8 cellular contexts compared by ENCODE assay signal in the genomic region with DNA sequence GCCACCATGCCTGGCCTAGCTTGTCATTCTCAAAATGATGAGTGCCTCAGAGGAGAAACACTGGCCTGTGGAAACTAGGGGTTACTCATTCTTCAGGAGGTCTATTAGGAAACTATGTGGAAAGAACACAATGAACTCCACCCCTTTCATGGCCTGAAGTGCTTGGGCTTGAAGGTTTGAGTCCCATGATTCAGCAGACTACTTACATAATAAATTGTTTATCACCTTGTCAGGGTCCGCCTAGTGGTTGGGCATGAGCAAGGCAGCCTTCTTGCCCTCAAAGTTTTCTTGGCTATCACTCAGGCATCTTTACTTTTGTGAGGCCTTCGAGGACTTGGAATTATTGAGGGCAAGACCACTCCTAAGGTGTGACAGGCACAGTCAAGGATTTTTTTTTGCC.
DNase-seq lines count a peak whose midpoint lies in the region; ATAC-seq, FAIRE-seq and TF ChIP-seq lines count a peak whose summit lies in the region.

No MANE protein-coding gene starts in this region.

- no peak overlapping the region for H3K4me3 Mint-ChIP-seq in stimulated activated effector memory CD8-positive, alpha-beta T cell treated with anti-CD3 and anti-CD28 coated beads, Interleukin-12 subunit alpha, Interleukin-12 subunit beta, amount 100 ng/mL, for 72 hours

- intact Hi-C loops in IMR-90 (cut with micrococcal nuclease) = no loop called here
- intact Hi-C loops in uterus (cut with DNase I; ENCODE audit: low total_unique reads) = no loop called here
- intact Hi-C loops in colonic mucosa (cut with DNase I) = no loop called here

- dilution Hi-C loops in IMR-90 (cut with HindIII; ENCODE audit: low sequenced_read_pairs, unreplicated experiment) = no loop called here

- H2BK5ac ChIP-seq in IMR-90 (ENCODE audit: low read depth, low read length, poor library complexity, severe bottlenecking) = no peak overlapping the region
- H2BK5ac ChIP-seq in H1 (ENCODE audit: low read depth, low read length) = no peak overlapping the region

- FAIRE-seq in H1 (lab: Jason Lieb, UNC) = peak; percentile 89

- ATAC-seq in GM21367 (IDR thresholded peaks at IDR 0.05; ENCODE audit: unreplicated experiment) (peak; percentile 79), IMR-90 (ENCODE audit: low read depth) (no peak)
- no peak for ATAC-seq in stimulated activated effector memory CD8-positive, alpha-beta T cell treated with anti-CD3 and anti-CD28 coated beads, Interleukin-12 subunit alpha, Interleukin-12 subunit beta, amount 100 ng/mL, for 72 hours

- no peaks in the 10 kb centered on the region for H3K27me3 ChIP-seq in IMR-90 (ENCODE audit: control insufficient read depth, insufficient read depth, low read length)
- H3K27me3 ChIP-seq in H1 (replicated peaks in 1 of 4; ENCODE audit: control insufficient read depth in 3 of 4, extremely low read depth in 1 of 4, insufficient read depth in 3 of 4, low read length in 3 of 4) = peaks cover 0 to 1% (median 0%) of the 10 kb centered on the region in 4 experiments; a peak in 1 of 7 replicates
- no peaks in the 10 kb centered on the region for H3K27me3 ChIP-seq in uterus
- H3K27me3 ChIP-seq in colonic mucosa = no peaks in the 10 kb centered on the region

- no peaks in the 10 kb centered on the region for H4K20me1 ChIP-seq in IMR-90 (ENCODE audit: insufficient read depth, low read length)
- no peaks in the 10 kb centered on the region for H4K20me1 ChIP-seq in H1 (replicated peaks in 1 of 2; ENCODE audit: control insufficient read depth in 1 of 2, insufficient read depth in 2 of 2, low read length in 2 of 2)

- no peaks in the 10 kb centered on the region for H3K36me3 Mint-ChIP-seq in stimulated activated effector memory CD8-positive, alpha-beta T cell treated with anti-CD3 and anti-CD28 coated beads, Interleukin-12 subunit alpha, Interleukin-12 subunit beta, amount 100 ng/mL, for 72 hours

- no peaks in the 10 kb centered on the region for H3K23me2 ChIP-seq in H1 (ENCODE audit: low read depth, low read length)

- H3K9ac ChIP-seq in IMR-90 (ENCODE audit: low read depth, low read length) = no peak overlapping the region
- H3K9ac ChIP-seq in H1 (replicated peaks in 1 of 4; ENCODE audit: extremely low read depth in 1 of 4, low read depth in 3 of 4, low read length in 3 of 4) = no peak overlapping the region
- H3K9ac ChIP-seq in colonic mucosa (ENCODE audit: low read depth in 2 of 2, low read length in 2 of 2) = no peak overlapping the region

- H3K4me1 ChIP-seq in IMR-90 (ENCODE audit: control insufficient read depth, insufficient read depth, low read length) (no peaks in the 10 kb centered on the region), H1 (replicated peaks in 1 of 4; ENCODE audit: control insufficient read depth in 3 of 4, insufficient read depth in 4 of 4, low read length in 3 of 4) (no peaks in the 10 kb centered on the region), uterus (no peaks in the 10 kb centered on the region), colonic mucosa (no peaks in the 10 kb centered on the region)

- H2BK120ac ChIP-seq in IMR-90 (ENCODE audit: low read depth, low read length) (no peak overlapping the region), H1 (replicated peaks; ENCODE audit: low read depth, low read length) (no peak overlapping the region)

- no peak overlapping the region for H3K4me2 ChIP-seq in IMR-90 (ENCODE audit: low read depth, low read length)
- no peak overlapping the region for H3K4me2 ChIP-seq in H1 (ENCODE audit: insufficient read depth in 1 of 2, low read depth in 2 of 2, low read length in 2 of 2)

- TF ChIP-seq EP300 in H1 (IDR thresholded peaks at IDR 0.05; ENCODE audit: borderline replicate concordance in 1 of 2, low read depth in 2 of 2, low read length in 2 of 2) = no peak

- no peaks in the 10 kb centered on the region for H3K4me1 Mint-ChIP-seq in stimulated activated effector memory CD8-positive, alpha-beta T cell treated with anti-CD3 and anti-CD28 coated beads, Interleukin-12 subunit alpha, Interleukin-12 subunit beta, amount 100 ng/mL, for 72 hours

- H2AK5ac ChIP-seq in IMR-90 (ENCODE audit: low read depth, low read length) = no peak overlapping the region
- H2AK5ac ChIP-seq in H1 (ENCODE audit: low read depth, low read length) = no peak overlapping the region

- peaks cover 9% of the 10 kb centered on the region for H3K9me3 Mint-ChIP-seq in stimulated activated effector memory CD8-positive, alpha-beta T cell treated with anti-CD3 and anti-CD28 coated beads, Interleukin-12 subunit alpha, Interleukin-12 subunit beta, amount 100 ng/mL, for 72 hours

- H3K4me3 ChIP-seq in IMR-90 (ENCODE audit: insufficient read depth, low read depth, low read length) = no peak overlapping the region
- no peak overlapping the region for H3K4me3 ChIP-seq in H1 (ENCODE audit: extremely low read depth in 1 of 4, insufficient read depth in 2 of 4, low read depth in 3 of 4, low read length in 4 of 4)
- no peak overlapping the region for H3K4me3 ChIP-seq in uterus
- no peak overlapping the region for H3K4me3 ChIP-seq in colonic mucosa

- BruUV-seq in IMR-90 (replicated peaks; lab: Mats Ljungman, UMichigan) = no TSS peak

- WGBS in IMR-90 (ENCODE audit: extremely low coverage in 2 of 2, insufficient read length in 1 of 2), 2 experiments = 20% methylated on average over 1 of the region's 2 CpGs; no CpG with 5 or more reads in 1 of the 2 experiments
- WGBS in H1 (ENCODE audit: extremely low coverage in 1 of 2, insufficient coverage in 1 of 2, insufficient read length in 1 of 2, insufficient replicate concordance in 2 of 2, low coverage in 1 of 2, low lambda C conversion rate in 2 of 2, missing lambda C conversion rate in 1 of 2), 2 experiments = 74% methylated on average over 2 of the region's 2 CpGs; no CpG with 5 or more reads in 1 of the 2 experiments

- H3K36me3 ChIP-seq in IMR-90 (ENCODE audit: control insufficient read depth, insufficient read depth, low read length) (no peaks in the 10 kb centered on the region), H1 (ENCODE audit: control insufficient read depth in 2 of 4, insufficient read depth in 4 of 4, low read length in 3 of 4) (no peaks in the 10 kb centered on the region), uterus (no peaks in the 10 kb centered on the region), colonic mucosa (no peaks in the 10 kb centered on the region)

- H3K9me1 ChIP-seq in IMR-90 (ENCODE audit: insufficient read depth, low read length) = no peaks in the 10 kb centered on the region

- CTCF ChIA-PET in IMR-90 (lab: Yijun Ruan, JAX) = no interaction called here
- CTCF ChIA-PET in H1 (lab: Charles Lee; ENCODE audit: partially characterized antibody) = interaction anchor here (0.8 to 2.2 kb wide), 18 partner anchors 8 to 330 kb away, joined by 3 to 17 read pairs (median 4); no protein-coding TSS in a partner anchor

- H3K79me1 ChIP-seq in IMR-90 (ENCODE audit: low read depth in 1 of 2, low read length in 2 of 2) (no peaks in the 10 kb centered on the region), H1 (ENCODE audit: low read depth, low read length) (no peaks in the 10 kb centered on the region)

- H3K23ac ChIP-seq in IMR-90 (ENCODE audit: low read depth, low read length) (no peak overlapping the region), H1 (ENCODE audit: insufficient read length) (no peak overlapping the region)

- H3K14ac ChIP-seq in IMR-90 (replicated peaks; ENCODE audit: low read depth, low read length) (no peak overlapping the region), H1 (ENCODE audit: insufficient read length) (no peak overlapping the region)

- H3K79me2 ChIP-seq in H1 (ENCODE audit: control insufficient read depth in 1 of 2, insufficient read depth in 2 of 2, low read length in 2 of 2) = no peaks in the 10 kb centered on the region

- no peak overlapping the region for H2BK15ac ChIP-seq in IMR-90 (ENCODE audit: low read depth, low read length)
- no peak overlapping the region for H2BK15ac ChIP-seq in H1 (ENCODE audit: low read length)

- H2BK20ac ChIP-seq in IMR-90 (ENCODE audit: low read depth, low read length) = no peak overlapping the region
- no peak overlapping the region for H2BK20ac ChIP-seq in H1 (ENCODE audit: low read length)

- in situ Hi-C loops in Caki2 (cut with HindIII; ENCODE audit: low pct_unique_long_range_greater_than_20kb, low sequenced_read_pairs) = no loop called here
- in situ Hi-C loops in IMR-90 (cut with MboI; ENCODE audit: low sequenced_read_pairs) = no loop called here

- H2BK12ac ChIP-seq in H1 (ENCODE audit: low read depth, low read length) = no peak overlapping the region

- no peak overlapping the region for H2AK9ac ChIP-seq in IMR-90 (replicated peaks; ENCODE audit: low read depth, low read length, poor library complexity)

- DNase-seq in Caki2 (ENCODE audit: low read depth) (peak; percentile 65), IMR-90 (peak; percentile 2), H1 (ENCODE audit: low read depth in 1 of 2, low spot score in 2 of 2) (peak; percentile 15 to 49), uterus (no peak), inferior parietal cortex (ENCODE audit: extremely low spot score) (no peak), colonic mucosa (no peak)
- DNase-seq in stimulated activated effector memory CD8-positive, alpha-beta T cell treated with anti-CD3 and anti-CD28 coated beads, Interleukin-12 subunit alpha, Interleukin-12 subunit beta, amount 100 ng/mL, for 72 hours (ENCODE audit: low spot score in 2 of 2) = no peak

- H3K4ac ChIP-seq in IMR-90 (ENCODE audit: low read depth, low read length) (no peak overlapping the region), H1 (replicated peaks; ENCODE audit: insufficient read length, low read depth, low read length) (no peak overlapping the region)

- H2AFZ ChIP-seq in IMR-90 (replicated peaks; ENCODE audit: low read length, poor library complexity) (no peak overlapping the region), H1 (ENCODE audit: low read length) (peak overlapping the region; percentile 71; the same call in 1 of the 2 replicates)

- POLR2A ChIA-PET in IMR-90 (lab: Charles Lee; ENCODE audit: unreplicated experiment) (no interaction called here), H1 (lab: Charles Lee; ENCODE audit: partially characterized antibody) (no interaction called here)

- H4K8ac ChIP-seq in IMR-90 (ENCODE audit: low read depth in 2 of 2, low read length in 2 of 2) = no peak overlapping the region
- H4K8ac ChIP-seq in H1 (ENCODE audit: extremely low read depth, insufficient read depth, low read length) = no peak overlapping the region

- H3K9me3 ChIP-seq in IMR-90 (ENCODE audit: control insufficient read depth, insufficient read depth, low read length) = no peaks in the 10 kb centered on the region
- no peaks in the 10 kb centered on the region for H3K9me3 ChIP-seq in H1 (ENCODE audit: insufficient read depth in 2 of 2, low read depth in 1 of 2, low read length in 1 of 2)
- no peaks in the 10 kb centered on the region for H3K9me3 ChIP-seq in uterus
- no peaks in the 10 kb centered on the region for H3K9me3 ChIP-seq in colonic mucosa

- TF ChIP-seq RAD21 in IMR-90 (IDR thresholded peaks at IDR 0.05; ENCODE audit: low read length) = no peak
- peak; percentile 26 to 50; a peak in 3 of 4 replicates for TF ChIP-seq RAD21 in H1 (IDR thresholded peaks at IDR 0.05 in 1 of 2, conservative IDR thresholded peaks at IDR 0.05 in 1 of 2; ENCODE audit: low read depth in 2 of 2, low read length in 2 of 2)

- H3K27ac ChIP-seq in IMR-90 (ENCODE audit: insufficient read depth, low read length) (no peak overlapping the region), H1 (ENCODE audit: low read depth, low read length) (no peak overlapping the region), uterus (no peak overlapping the region), colonic mucosa (no peak overlapping the region)

- H4K91ac ChIP-seq in IMR-90 (ENCODE audit: insufficient read depth, low read depth, low read length) = no peak overlapping the region
- H4K91ac ChIP-seq in H1 (replicated peaks; ENCODE audit: insufficient read length, low read length) = no peak overlapping the region

- no peak overlapping the region for H3K56ac ChIP-seq in IMR-90 (ENCODE audit: extremely low read depth, insufficient read depth, low read length)
- H3K56ac ChIP-seq in H1 (replicated peaks; ENCODE audit: insufficient read length, low read depth, low read length) = no peak overlapping the region

- TF ChIP-seq CTCF in IMR-90 (conservative IDR thresholded peaks at IDR 0.05; ENCODE audit: low read depth, low read length) (no peak; the same call in 1 of the 2 replicates), H1 (IDR thresholded peaks at IDR 0.05; ENCODE audit: control extremely low read depth in 1 of 3, insufficient read depth in 1 of 3, low read depth in 1 of 3, low read length in 3 of 3) (peak; percentile 55 to 84 (median 59)), uterus (IDR thresholded peaks at IDR 0.05) (no peak), colonic mucosa (IDR thresholded peaks at IDR 0.05) (no peak)

- no peak for TF ChIP-seq POLR2A in IMR-90 (IDR thresholded peaks at IDR 0.05; ENCODE audit: low read depth, low read length)
- no peak for TF ChIP-seq POLR2A in H1 (IDR thresholded peaks at IDR 0.05; ENCODE audit: control extremely low read depth in 1 of 2, low read depth in 2 of 2, low read length in 2 of 2)
- no peak for TF ChIP-seq POLR2A in uterus (IDR thresholded peaks at IDR 0.05)

- H3K18ac ChIP-seq in IMR-90 (ENCODE audit: low read depth, low read length) = no peak overlapping the region
- no peak overlapping the region for H3K18ac ChIP-seq in H1 (ENCODE audit: extremely low read depth, low read length)

- H4K5ac ChIP-seq in IMR-90 (ENCODE audit: low read depth, low read length) (no peak overlapping the region), H1 (ENCODE audit: insufficient read length, low read depth, low read length) (no peak overlapping the region)

- H3K27ac Mint-ChIP-seq in stimulated activated effector memory CD8-positive, alpha-beta T cell treated with anti-CD3 and anti-CD28 coated beads, Interleukin-12 subunit alpha, Interleukin-12 subunit beta, amount 100 ng/mL, for 72 hours = no peak overlapping the region

Comparison
In these comparisons a context has a peak if more than half of its experiments do, and no peak if none do; other contexts are left out.
1. DNase-seq: peak in Caki2 (single experiment), IMR-90 (single experiment) and H1 (2 of 2); none in uterus (0 of 2), inferior parietal cortex (single experiment), colonic mucosa (single experiment) and stimulated activated effector memory CD8-positive, alpha-beta T cell treated with anti-CD3 and anti-CD28 coated beads, Interleukin-12 subunit alpha, Interleukin-12 subunit beta, amount 100 ng/mL, for 72 hours (0 of 2).
2. CTCF ChIP-seq: peak in H1 (3 of 3); none in IMR-90 (single experiment), uterus (0 of 4) and colonic mucosa (single experiment).